7 cellular contexts compared by ENCODE assay signal in the genomic region with DNA sequence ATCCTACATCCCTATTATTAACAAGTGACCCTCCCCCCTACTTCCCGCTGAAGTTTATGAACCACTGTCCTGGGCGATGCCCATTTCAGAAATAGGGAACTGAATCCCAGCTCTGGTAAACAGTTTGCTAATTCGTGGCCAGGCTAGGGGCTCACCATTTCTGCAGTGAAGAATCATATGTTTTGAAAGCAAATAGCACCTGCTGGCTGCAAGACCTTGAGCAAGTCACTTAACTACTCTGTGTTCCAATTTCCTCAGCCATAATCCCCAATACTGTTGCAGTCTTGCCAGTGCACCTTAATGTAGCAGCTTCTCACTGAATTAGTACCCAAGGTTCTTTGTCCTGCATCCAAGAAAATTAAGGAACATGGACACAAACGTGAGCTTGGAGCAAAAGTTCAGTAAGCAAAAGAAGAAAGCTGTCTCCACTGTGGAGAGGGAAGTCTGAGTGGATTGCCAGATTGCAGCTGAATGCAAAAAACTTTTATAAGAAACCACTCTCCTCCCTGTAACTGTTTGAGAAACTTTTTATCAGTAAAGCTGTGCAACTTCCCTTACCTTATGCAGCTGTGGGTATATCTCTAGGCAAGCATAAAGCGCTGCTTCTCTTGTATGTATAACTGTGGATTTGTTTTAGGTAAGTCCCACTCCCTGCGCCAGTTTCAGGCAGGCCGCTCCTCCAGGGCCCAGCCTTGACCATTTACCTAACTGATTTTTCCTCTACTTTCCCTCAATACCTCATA. TPM values are rescaled to one million over a fixed set of nuclear protein-coding genes. Genes with fewer than 3 reads are reported as not detected.
A peak's percentile ranks its signal among the peaks of the same experiment; 100 is the strongest.
DNase-seq lines count a peak whose midpoint lies in the region; ATAC-seq, FAIRE-seq and TF ChIP-seq lines count a peak whose summit lies in the region.

No MANE protein-coding gene starts in this region.

- H3K79me2 ChIP-seq in SU-DHL-6 (ENCODE audit: insufficient read depth, low read length) (peaks cover 7% of the 10 kb centered on the region; the same call in 1 of the 2 replicates), keratinocyte (ENCODE audit: control insufficient read depth, insufficient read depth, low read length) (peaks cover 14% of the 10 kb centered on the region)

- H3K4me1 ChIP-seq in keratinocyte (ENCODE audit: control insufficient read depth, extremely low read depth, insufficient read depth, low read length) (peaks cover 14% of the 10 kb centered on the region), transverse colon (peaks cover 19 to 69% (median 56%) of the 10 kb centered on the region in 4 donors)

- FAIRE-seq in keratinocyte (lab: Jason Lieb, UNC) = peak; percentile 9

- H3K4me3 ChIP-seq in SU-DHL-6 (ENCODE audit: insufficient read depth, low read length, poor library complexity, severe bottlenecking) (peak overlapping the region; percentile 51), keratinocyte (ENCODE audit: control insufficient read depth in 2 of 3, extremely low read depth in 1 of 3, insufficient read depth in 2 of 3, low read depth in 1 of 3, low read length in 3 of 3) (peak overlapping the region; percentile 42 to 89 (median 70)), transverse colon (peak overlapping the region; percentile 14 to 67 (median 44)), WERI-Rb-1 (ENCODE audit: low read depth, low read length) (no peak overlapping the region)

- H3F3A ChIP-seq in SU-DHL-6 (ENCODE audit: insufficient read depth) = no peaks in the 10 kb centered on the region

- TF ChIP-seq CTCF in SU-DHL-6 (IDR thresholded peaks at IDR 0.05; ENCODE audit: insufficient read depth, low read length, poor library complexity, severe bottlenecking) (no peak), keratinocyte (optimal IDR thresholded peaks at IDR 0.05 in 1 of 3, IDR thresholded peaks at IDR 0.05 in 1 of 3, conservative IDR thresholded peaks at IDR 0.05 in 1 of 3; ENCODE audit: extremely low read depth in 1 of 3, insufficient read depth in 2 of 3, low read length in 3 of 3) (no peak), transverse colon (IDR thresholded peaks at IDR 0.05) (no peak), WERI-Rb-1 (IDR thresholded peaks at IDR 0.05; ENCODE audit: low read depth, low read length) (no peak)

- intact Hi-C loops in transverse colon (cut with DNase I; ENCODE audit: low total_unique reads) = no loop called here

- H3K27me3 ChIP-seq in SU-DHL-6 (ENCODE audit: low read length) (no peaks in the 10 kb centered on the region), keratinocyte (ENCODE audit: control insufficient read depth, extremely low read depth, insufficient read depth, low read length) (no peaks in the 10 kb centered on the region), transverse colon (no peaks in the 10 kb centered on the region), WERI-Rb-1 (ENCODE audit: insufficient read depth, low read depth, severe bottlenecking) (peaks cover 74% of the 10 kb centered on the region)

- DNase-seq in keratinocyte (ENCODE audit: low read depth, low spot score) (no peak), transverse colon (peak; percentile 27), WERI-Rb-1 (no peak), COR-L47 (lab: John Stamatoyannopoulos, UW) (no peak)

- 0 out of 2 replicates have a peak, but pooled peaks cover 4% of the 10 kb centered on the region for H3K36me3 ChIP-seq in SU-DHL-6 (ENCODE audit: low read length)
- H3K36me3 ChIP-seq in keratinocyte (ENCODE audit: control insufficient read depth in 2 of 2, extremely low read depth in 1 of 2, insufficient read depth in 2 of 2, low read length in 2 of 2) = peaks cover 0 to 3% of the 10 kb centered on the region in 2 experiments
- peaks cover 0 to 10% (median 0%) of the 10 kb centered on the region in 4 donors for H3K36me3 ChIP-seq in transverse colon
- H3K36me3 ChIP-seq in WERI-Rb-1 = no peaks in the 10 kb centered on the region

- H3K9ac ChIP-seq in SU-DHL-6 (ENCODE audit: low read length) (peak overlapping the region; percentile 51), keratinocyte (ENCODE audit: control insufficient read depth, extremely low read depth, insufficient read depth, low read length) (peak overlapping the region; percentile 77)

- no peak for TF ChIP-seq EP300 in transverse colon (IDR thresholded peaks at IDR 0.05; ENCODE audit: low read depth)

- H3K9me2 ChIP-seq in SU-DHL-6 (replicated peaks; ENCODE audit: insufficient read depth, low read length) = no peaks in the 10 kb centered on the region

- TF ChIP-seq POLR2A in transverse colon (IDR thresholded peaks at IDR 0.05) = no peak

- H3K9me1 ChIP-seq in keratinocyte (ENCODE audit: control insufficient read depth, extremely low read depth, insufficient read depth, low read length) = no peaks in the 10 kb centered on the region

- H4K20me1 ChIP-seq in SU-DHL-6 (ENCODE audit: low read depth, low read length) = no peaks in the 10 kb centered on the region
- no peaks in the 10 kb centered on the region for H4K20me1 ChIP-seq in keratinocyte (ENCODE audit: control insufficient read depth, extremely low read depth, insufficient read depth, low read length)

- peak overlapping the region; percentile 65 for H3K4me2 ChIP-seq in SU-DHL-6 (ENCODE audit: low read depth, low read length, poor library complexity, severe bottlenecking)
- H3K4me2 ChIP-seq in keratinocyte (ENCODE audit: control insufficient read depth, extremely low read depth, insufficient read depth, low read depth, low read length) = peak overlapping the region; percentile 93

- H3K9me3 ChIP-seq in SU-DHL-6 (ENCODE audit: insufficient read depth, low read length) (peaks cover 2% of the 10 kb centered on the region; the same call in 1 of the 2 replicates), keratinocyte (ENCODE audit: control insufficient read depth, low read depth, low read length) (no peaks in the 10 kb centered on the region), transverse colon (no peaks in the 10 kb centered on the region), WERI-Rb-1 (ENCODE audit: severe bottlenecking) (peaks cover 2% of the 10 kb centered on the region)

- no peak overlapping the region for H2AFZ ChIP-seq in SU-DHL-6 (ENCODE audit: low read depth, low read length, severe bottlenecking)
- peak overlapping the region; percentile 95 for H2AFZ ChIP-seq in keratinocyte (ENCODE audit: control insufficient read depth, low read length)

- in situ Hi-C loops in transverse colon (cut with MboI; ENCODE audit: low pct_ligation_motif_present in 1 of 4, low pct_unique_long_range_greater_than_20kb in 1 of 4, low sequenced_read_pairs in 3 of 4) = no loop called here

- H3K27ac ChIP-seq in SU-DHL-6 (ENCODE audit: low read depth, low read length) = peak overlapping the region; percentile 87
- H3K27ac ChIP-seq in keratinocyte (ENCODE audit: control insufficient read depth, insufficient read depth, low read length) = no peak overlapping the region
- H3K27ac ChIP-seq in transverse colon = peak overlapping the region; percentile 85 to 90 (median 87)
- no peak overlapping the region for H3K27ac ChIP-seq in WERI-Rb-1

- dilution Hi-C loops in keratinocyte (cut with MboI; ENCODE audit: extremely low pct_ligation_motif_present, low sequenced_read_pairs) = no loop called here

- WGBS in transverse colon (ENCODE audit: low coverage in 1 of 2), 2 donors = 35 to 56% methylated on average over 5 to 7 of the region's 7 CpGs

- ATAC-seq in GM19025 (IDR thresholded peaks at IDR 0.05; ENCODE audit: low read depth, unreplicated experiment) = peak; percentile 38
- ATAC-seq in HG02885 (IDR thresholded peaks at IDR 0.05; ENCODE audit: poor library complexity, unreplicated experiment) = peak; percentile 49

RNA-seq across cellular contexts. Expression of a gene that starts 0.8 kb away (rescaled TPM):
- 88.3 to 102 TPM (median 95.0 TPM) in 3 replicates for polyA plus RNA-seq in keratinocyte
- 6.3 TPM for polyA plus RNA-seq in keratinocyte (2011; ENCODE audit: low read depth)
- polyA plus RNA-seq in keratinocyte (2011; cell fraction: cytosol; rRNA removed) = 52.6 and 59.7 TPM in 2 replicates
- polyA plus RNA-seq in keratinocyte (2011; cell fraction: nucleus; rRNA removed) = 63.4 and 68.2 TPM in 2 replicates
- polyA plus RNA-seq in keratinocyte (2012; ENCODE audit: low replicate concordance) = 11.8 and 65.0 TPM in 2 replicates
- polyA minus RNA-seq in keratinocyte = 43.6 to 63.7 TPM (median 45.5 TPM) in 3 replicates
- polyA minus RNA-seq in keratinocyte (2011; cell fraction: cytosol; rRNA and poly(A)+ RNA removed) = 41.8 TPM
- polyA minus RNA-seq in keratinocyte (2011; cell fraction: nucleus; rRNA and poly(A)+ RNA removed) = 31.0 and 38.5 TPM in 2 replicates
- total RNA-seq in transverse colon = 100 to 1,000 TPM in 1 of 4 donors, 10 to 100 TPM in 3; 30.1 to 101 (median 82.1) TPM

RNA-seq across cellular contexts. Expression of a gene that starts 30.7 kb away (rescaled TPM):
- polyA plus RNA-seq in keratinocyte = 54.1 to 104 TPM (median 59.2 TPM) in 3 replicates
- polyA plus RNA-seq in keratinocyte (2011; ENCODE audit: low read depth) = 2.8 TPM
- polyA plus RNA-seq in keratinocyte (2011; cell fraction: cytosol; rRNA removed) = 54.1 and 65.0 TPM in 2 replicates
- 102 TPM in 2 replicates for polyA plus RNA-seq in keratinocyte (2011; cell fraction: nucleus; rRNA removed)
- polyA plus RNA-seq in keratinocyte (2012; ENCODE audit: low replicate concordance) = 5.4 and 65.5 TPM in 2 replicates
- 132 to 508 TPM (median 151 TPM) in 3 replicates for polyA minus RNA-seq in keratinocyte
- polyA minus RNA-seq in keratinocyte (2011; cell fraction: cytosol; rRNA and poly(A)+ RNA removed) = 42.0 TPM
- 50.1 and 76.1 TPM in 2 replicates for polyA minus RNA-seq in keratinocyte (2011; cell fraction: nucleus; rRNA and poly(A)+ RNA removed)
- total RNA-seq in transverse colon = 10 to 100 TPM in 3 of 4 donors, 1 to 10 TPM in 1; 6.2 to 17.6 (median 12.4) TPM

Comparison
In these comparisons a context has a peak if more than half of its experiments do, and no peak if none do; other contexts are left out.
1. H3K27ac ChIP-seq: peak in SU-DHL-6 (single experiment) and transverse colon (4 of 4); none in keratinocyte (single experiment) and WERI-Rb-1 (single experiment).